ENCODE assay signal across 1 cellular context in genomic region chr3:128973988-128974564, GRCh38.
TF ChIP-seq lines count a peak whose summit lies in the region.

No MANE protein-coding gene starts in this region.

TF ChIP-seq in GM12878, 131 proteins besides CTCF, POLR2A, EP300 and RAD21:
- TF ChIP-seq SPI1 (IDR thresholded peaks at IDR 0.05; ENCODE audit: borderline replicate concordance, insufficient read depth, low read depth, low read length) (peak; percentile 37; the same call in 1 of the 2 replicates), RB1 (IDR thresholded peaks at IDR 0.05; ENCODE audit: borderline replicate concordance) (no peak), STAT3 (IDR thresholded peaks at IDR 0.05; ENCODE audit: low read depth, low read length) (no peak), POLR2AphosphoS2 (IDR thresholded peaks at IDR 0.05; ENCODE audit: low read depth, low read length) (no peak), MLLT1 (IDR thresholded peaks at IDR 0.05) (peak; percentile 43; the same call in 1 of the 2 replicates), ZBTB4 (CRISPR knock-in tag; IDR thresholded peaks at IDR 0.05) (no peak), HSF1 (IDR thresholded peaks at IDR 0.05; ENCODE audit: low read depth, low read length) (no peak), SUPT20H (IDR thresholded peaks at IDR 0.05; ENCODE audit: borderline replicate concordance, control insufficient read depth, low read depth, low read length) (no peak), SIN3A (IDR thresholded peaks at IDR 0.05; ENCODE audit: low read depth, low read length) (no peak), MEF2B (IDR thresholded peaks at IDR 0.05; ENCODE audit: partially characterized antibody, poor library complexity, severe bottlenecking) (peak; percentile 87), KAT2A (conservative IDR thresholded peaks at IDR 0.05; ENCODE audit: control insufficient read depth, low read depth, low read length) (no peak), GATAD2B (conservative IDR thresholded peaks at IDR 0.05; ENCODE audit: low read depth) (peak; percentile 37; the same call in 1 of the 2 replicates)
